32 cellular contexts compared by ENCODE assay signal in the genomic region with DNA sequence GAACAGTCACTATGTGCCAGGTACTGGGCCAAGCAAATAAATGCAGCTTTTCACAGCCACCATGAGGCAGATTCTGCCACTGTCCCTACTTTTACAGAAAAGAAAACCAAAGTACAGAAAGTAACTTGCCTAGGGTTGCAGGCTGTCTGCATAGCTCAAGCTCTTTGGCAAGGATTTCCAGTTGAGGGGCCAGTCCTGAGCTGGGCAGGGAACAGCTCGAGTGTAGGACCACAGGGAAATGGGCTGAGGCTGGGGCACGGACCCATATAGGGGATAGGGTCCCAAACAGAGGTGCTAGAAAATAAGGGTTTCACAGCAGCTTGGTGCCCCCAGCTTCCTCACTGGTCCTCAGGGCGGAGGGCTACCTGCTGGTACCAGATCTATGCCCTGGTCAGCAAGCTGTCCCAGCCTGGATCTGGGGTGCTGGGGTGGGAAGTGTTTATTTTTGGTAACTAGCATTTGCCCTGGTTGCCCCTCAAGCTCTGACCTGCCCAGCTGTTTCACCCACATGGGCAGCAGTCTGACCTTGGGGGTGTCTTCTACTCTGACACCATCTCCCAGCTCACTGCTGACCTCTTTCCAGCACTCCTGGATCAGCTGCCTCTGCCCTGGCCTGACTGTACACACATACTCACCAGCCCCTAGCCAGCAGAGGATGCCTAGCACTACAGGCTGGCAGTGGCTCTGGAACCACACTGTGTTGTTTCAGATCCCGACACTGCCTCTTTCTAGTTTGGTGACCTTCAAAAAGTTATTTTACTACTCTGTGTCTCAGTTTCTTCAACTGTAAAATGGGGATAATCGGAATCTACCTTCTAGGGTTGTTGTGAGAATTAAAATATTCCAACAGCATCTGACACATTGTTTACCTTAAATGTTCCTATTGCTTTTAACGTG. TPM values are rescaled to one million over a fixed set of nuclear protein-coding genes. Genes with fewer than 3 reads are reported as not detected.
A peak's percentile ranks its signal among the peaks of the same experiment; 100 is the strongest.
DNase-seq lines count a peak whose midpoint lies in the region; ATAC-seq lines count a peak whose summit lies in the region.
"Had no signal": no experiment of that assay in that cellular context is flagged by ENCODE, and none has a peak within 500 bp of the region (broad histone marks: within the 10 kb centered on the region; RNA-seq: fewer than 3 reads in every experiment).

No MANE protein-coding gene starts in this region.

- POLR2A ChIA-PET in naive thymus-derived CD8-positive, alpha-beta T cell (lab: Charles Lee), result interaction anchor here (0.6 kb wide), 1 partner anchor 28 kb away, joined by 3 read pairs; no protein-coding TSS in a partner anchor

- H2BK15ac ChIP-seq in mesenchymal stem cell (ENCODE audit: low read depth, poor library complexity, severe bottlenecking), result no peak overlapping the region

- ATAC-seq in Right ventricle myocardium superior (ENCODE audit: poor library complexity) (peak; percentile 40), HG03342 (IDR thresholded peaks at IDR 0.05; ENCODE audit: unreplicated experiment) (no peak)
- no peak for ATAC-seq in naive thymus-derived CD8-positive, alpha-beta T cell
- ATAC-seq: foreskin keratinocyte had no signal

- H3K27me3 ChIP-seq in mesenchymal stem cell (ENCODE audit: control insufficient read depth in 1 of 2, insufficient read depth in 1 of 2, low read length in 2 of 2), result no peaks in the 10 kb centered on the region
- H3K27me3 ChIP-seq: esophagus squamous epithelium, neutrophil, transverse colon had no signal

- H3K27me3 Mint-ChIP-seq in naive thymus-derived CD8-positive, alpha-beta T cell, result peaks cover 0 to 8% (median 0%) of the 10 kb centered on the region in 5 donors
- H3K27me3 Mint-ChIP-seq: activated naive CD8-positive, alpha-beta T cell had no signal

- peak; percentile 53 for DNase-seq in activated effector memory CD4-positive, alpha-beta T cell treated with anti-CD3 and anti-CD28 coated beads, Interleukin-2, amount 50 U/mL, for 16 hours
- no peak for DNase-seq in activated effector memory CD4-positive, alpha-beta T cell treated with Interleukin-2 at 50 U/mL for 16 hours
- DNase-seq in Right ventricle myocardium superior, result peak; percentile 57
- no peak for DNase-seq in mesenchymal stem cell
- no peak for DNase-seq in naive thymus-derived CD8-positive, alpha-beta T cell
- no peak for DNase-seq in NCI-H510A treated with DMSO at 0.1 percent for 48 hours (lab: John Stamatoyannopoulos, UW)
- DNase-seq: activated B cell treated with CpG ODN at 0.5 μM for 24 hours; activated CD4-positive, alpha-beta T cell treated with anti-CD3 and anti-CD28 coated beads, Interleukin-2, amount 10 ng/mL, durations not matched to agents 7 days and 5 days; Caco-2; esophagus squamous epithelium; foreskin keratinocyte; Kasumi-1; NCI-H1436; NCI-H2081; NCI-H2227 treated with DMSO at 0.1 percent for 48 hours; NCI-H526 treated with DMSO at 0.1 percent for 48 hours; NK-92 treated with Interleukin-12 subunit alpha and Interleukin-12 subunit beta, amount 100 ng/mL, for 24 hours; small intestine; transverse colon had no signal

- H3K9ac ChIP-seq in mesenchymal stem cell (ENCODE audit: low read length), result no peak overlapping the region

- intact Hi-C loops in Right ventricle myocardium superior (cut with DNase I), result no loop called here

- H2AK5ac ChIP-seq in mesenchymal stem cell (ENCODE audit: low read length, severe bottlenecking), result peak overlapping the region; percentile 3

- H2BK120ac ChIP-seq in mesenchymal stem cell (ENCODE audit: low read depth, low read length), result no peak overlapping the region

- H3K79me1 ChIP-seq in mesenchymal stem cell (replicated peaks; ENCODE audit: low read length, poor library complexity, severe bottlenecking), result peaks cover 40% of the 10 kb centered on the region

- H3K14ac ChIP-seq in mesenchymal stem cell (ENCODE audit: low read length in 2 of 2), result no peak overlapping the region

- no peak overlapping the region for H3K4me3 Mint-ChIP-seq in naive thymus-derived CD8-positive, alpha-beta T cell
- H3K4me3 Mint-ChIP-seq: activated B cell treated with CpG ODN at 0.5 μM for 24 hours; activated CD4-positive, alpha-beta T cell treated with anti-CD3 and anti-CD28 coated beads, Interleukin-2, amount 10 ng/mL, durations not matched to agents 7 days and 5 days; activated naive CD8-positive, alpha-beta T cell; memory B cell; stimulated activated naive CD8-positive, alpha-beta T cell treated with anti-CD3 and anti-CD28 coated beads, Interleukin-15, Interleukin-2, amounts not matched to agents 100 ng/mL and 50 ng/mL, for 24 hours; T-helper 1 cell treated with Interleukin-12 subunit alpha and Interleukin-12 subunit beta and Interleukin-4 antibody, amounts not matched to agents 30 μg/mL and 1 μg/mL, for 36 hours had no signal

- H3K4me3 ChIP-seq in mesenchymal stem cell (ENCODE audit: insufficient read depth in 1 of 2, low read depth in 1 of 2, low read length in 2 of 2), result no peak overlapping the region
- H3K4me3 ChIP-seq: esophagus squamous epithelium, HAP-1, SK-N-MC, transverse colon had no signal

- no peak overlapping the region for H3K27ac ChIP-seq in mesenchymal stem cell (ENCODE audit: low read length, poor library complexity, severe bottlenecking)
- peak overlapping the region; percentile 23 for H3K27ac ChIP-seq in temporal lobe (ENCODE audit: low read depth, low read length)
- H3K27ac ChIP-seq: 22Rv1, foreskin keratinocyte, neutrophil, SK-N-MC, transverse colon had no signal

- H4K91ac ChIP-seq in mesenchymal stem cell (ENCODE audit: low read length), result no peak overlapping the region

- no peak overlapping the region for H3K18ac ChIP-seq in mesenchymal stem cell (ENCODE audit: low read depth in 1 of 2, low read length in 2 of 2)

- H3K36me3 ChIP-seq in mesenchymal stem cell (ENCODE audit: control insufficient read depth in 1 of 2, insufficient read depth in 2 of 2, low read depth in 1 of 2, low read length in 2 of 2), result peaks cover 8 to 9% of the 10 kb centered on the region in 2 experiments
- H3K36me3 ChIP-seq: esophagus squamous epithelium, HAP-1, neutrophil, transverse colon had no signal

- no peak overlapping the region for H2BK5ac ChIP-seq in mesenchymal stem cell (ENCODE audit: low read depth, low read length, poor library complexity, severe bottlenecking)

- WGBS in mesenchymal stem cell, result 90% methylated on average over 5 of the region's 6 CpGs

- H3K23ac ChIP-seq in mesenchymal stem cell (ENCODE audit: low read length in 2 of 2), result no peak overlapping the region

- H3K4me1 ChIP-seq in mesenchymal stem cell (ENCODE audit: control insufficient read depth, insufficient read depth, low read depth, low read length), result peaks cover 44% of the 10 kb centered on the region
- H3K4me1 ChIP-seq: Caco-2, foreskin keratinocyte, HAP-1, transverse colon had no signal

- no peaks in the 10 kb centered on the region for H3K36me3 Mint-ChIP-seq in naive thymus-derived CD8-positive, alpha-beta T cell
- H3K36me3 Mint-ChIP-seq: activated naive CD8-positive, alpha-beta T cell; memory B cell had no signal

- no peak overlapping the region for H3K27ac Mint-ChIP-seq in naive thymus-derived CD8-positive, alpha-beta T cell
- H3K27ac Mint-ChIP-seq: activated B cell treated with CpG ODN at 0.5 μM for 24 hours; activated CD4-positive, alpha-beta T cell treated with anti-CD3 and anti-CD28 coated beads, Interleukin-2, amount 10 ng/mL, durations not matched to agents 7 days and 5 days; activated naive CD8-positive, alpha-beta T cell; memory B cell; stimulated activated naive CD8-positive, alpha-beta T cell treated with anti-CD3 and anti-CD28 coated beads, Interleukin-15, Interleukin-2, amounts not matched to agents 100 ng/mL and 50 ng/mL, for 24 hours; T-helper 1 cell treated with Interleukin-12 subunit alpha and Interleukin-12 subunit beta and Interleukin-4 antibody, amounts not matched to agents 30 μg/mL and 1 μg/mL, for 36 hours had no signal

- H3K4me1 Mint-ChIP-seq in naive thymus-derived CD8-positive, alpha-beta T cell, result peaks cover 0 to 11% (median 0%) of the 10 kb centered on the region in 4 donors
- H3K4me1 Mint-ChIP-seq: activated B cell treated with CpG ODN at 0.5 μM for 24 hours; activated CD4-positive, alpha-beta T cell treated with anti-CD3 and anti-CD28 coated beads, Interleukin-2, amount 10 ng/mL, durations not matched to agents 7 days and 5 days had no signal

- H3K4ac ChIP-seq in mesenchymal stem cell (ENCODE audit: low read depth in 1 of 2, low read length in 2 of 2), result no peak overlapping the region

- no peak overlapping the region for H4K8ac ChIP-seq in mesenchymal stem cell (ENCODE audit: low read length)

- H3K4me2 ChIP-seq in mesenchymal stem cell (ENCODE audit: low read length, poor library complexity, severe bottlenecking), result no peak overlapping the region

- no peaks in the 10 kb centered on the region for H3K9me3 ChIP-seq in mesenchymal stem cell (ENCODE audit: control insufficient read depth, low read length)
- H3K9me3 ChIP-seq: Caco-2, esophagus squamous epithelium, HAP-1, neutrophil, transverse colon had no signal

- no peak overlapping the region for H2BK12ac ChIP-seq in mesenchymal stem cell (ENCODE audit: low read length in 2 of 2)

- H2AFZ ChIP-seq in mesenchymal stem cell (ENCODE audit: low read depth, low read length), result no peak overlapping the region

- H3K9me3 Mint-ChIP-seq in naive thymus-derived CD8-positive, alpha-beta T cell, result no peaks in the 10 kb centered on the region
- H3K9me3 Mint-ChIP-seq: activated B cell treated with CpG ODN at 0.5 μM for 24 hours; activated CD4-positive, alpha-beta T cell treated with anti-CD3 and anti-CD28 coated beads, Interleukin-2, amount 10 ng/mL, durations not matched to agents 7 days and 5 days; stimulated activated naive CD8-positive, alpha-beta T cell treated with anti-CD3 and anti-CD28 coated beads, Interleukin-15, Interleukin-2, amounts not matched to agents 100 ng/mL and 50 ng/mL, for 24 hours; T-helper 1 cell treated with Interleukin-12 subunit alpha and Interleukin-12 subunit beta and Interleukin-4 antibody, amounts not matched to agents 30 μg/mL and 1 μg/mL, for 36 hours had no signal

RNA-seq across cellular contexts. Expression of gene MRAS, which starts 16.2 kb away (rescaled TPM):
- total RNA-seq in Right ventricle myocardium superior (368 TPM), temporal lobe (63.9 TPM)
- polyA plus RNA-seq in mesenchymal stem cell (2013, experiment 1 of 2), result 15.9 TPM
- 18.1 TPM for polyA plus RNA-seq in mesenchymal stem cell (2013, experiment 2 of 2)
- total RNA-seq in naive thymus-derived CD8-positive, alpha-beta T cell, result under 1 TPM in 1 of 2 experiments, not detected in 1; 0.13 TPM
- polyA plus RNA-seq in naive thymus-derived CD8-positive, alpha-beta T cell, result not detected
- total RNA-seq: activated CD4-positive, alpha-beta T cell treated with anti-CD3 and anti-CD28 coated beads, Interleukin-2, amount 10 ng/mL, durations not matched to agents 7 days and 5 days; activated CD8-positive, alpha-beta memory T cell treated with anti-CD3 and anti-CD28 coated beads for 36 hours had no signal

RNA-seq across cellular contexts. Expression of gene NME9, which starts 35.0 kb away (rescaled TPM):
- total RNA-seq in Right ventricle myocardium superior, result not detected
- polyA plus RNA-seq in mesenchymal stem cell (2013, experiment 1 of 2), result 0.04 TPM
- not detected for polyA plus RNA-seq in mesenchymal stem cell (2013, experiment 2 of 2)
- 3.9 TPM for total RNA-seq in temporal lobe
- total RNA-seq in naive thymus-derived CD8-positive, alpha-beta T cell, result 1 to 10 TPM in 1 of 2 experiments, under 1 TPM in 1; 0.86 to 1.2 TPM
- 1 to 10 TPM in 1 of 3 donors, under 1 TPM in 1, not detected in 1; 0.26 to 2.1 TPM for polyA plus RNA-seq in naive thymus-derived CD8-positive, alpha-beta T cell
- total RNA-seq: activated B cell treated with CpG ODN at 0.5 μM for 24 hours; activated CD4-positive, alpha-beta T cell treated with anti-CD3 and anti-CD28 coated beads, Interleukin-2, amount 10 ng/mL, durations not matched to agents 7 days and 5 days; activated CD8-positive, alpha-beta memory T cell treated with anti-CD3 and anti-CD28 coated beads for 36 hours; Caco-2; foreskin keratinocyte; G401; pulmonary artery endothelial cell; transverse colon had no signal
- polyA plus RNA-seq: foreskin keratinocyte had no signal

Comparison
In these comparisons a context has a peak if more than half of its experiments do, and no peak if none do; other contexts are left out.
1. DNase-seq: peak in activated effector memory CD4-positive, alpha-beta T cell treated with anti-CD3 and anti-CD28 coated beads, Interleukin-2, amount 50 U/mL, for 16 hours (single experiment) and Right ventricle myocardium superior (single experiment); none in activated effector memory CD4-positive, alpha-beta T cell treated with Interleukin-2 at 50 U/mL for 16 hours (single experiment), mesenchymal stem cell (single experiment), naive thymus-derived CD8-positive, alpha-beta T cell (0 of 10) and NCI-H510A treated with DMSO at 0.1 percent for 48 hours (single experiment).
2. RNA of gene MRAS, which starts 16.2 kb away (total RNA-seq): 368 TPM in Right ventricle myocardium superior (single experiment) and 63.9 TPM in temporal lobe (single experiment); 0.13 TPM in naive thymus-derived CD8-positive, alpha-beta T cell; every median in the first group is over 10 times any median in the second.